1 cellular context compared by ENCODE assay signal in genomic region chr20:17584684-17585083, GRCh38.
TF ChIP-seq lines count a peak whose summit lies in the region.

No MANE protein-coding gene starts in this region.

TF ChIP-seq in GM23338, 12 proteins besides CTCF, POLR2A, EP300 and RAD21 (continued from another document):
- TF ChIP-seq ZNF462 (CRISPR knock-in tag; IDR thresholded peaks at IDR 0.05) = no peak
- TF ChIP-seq, protein P1, sequence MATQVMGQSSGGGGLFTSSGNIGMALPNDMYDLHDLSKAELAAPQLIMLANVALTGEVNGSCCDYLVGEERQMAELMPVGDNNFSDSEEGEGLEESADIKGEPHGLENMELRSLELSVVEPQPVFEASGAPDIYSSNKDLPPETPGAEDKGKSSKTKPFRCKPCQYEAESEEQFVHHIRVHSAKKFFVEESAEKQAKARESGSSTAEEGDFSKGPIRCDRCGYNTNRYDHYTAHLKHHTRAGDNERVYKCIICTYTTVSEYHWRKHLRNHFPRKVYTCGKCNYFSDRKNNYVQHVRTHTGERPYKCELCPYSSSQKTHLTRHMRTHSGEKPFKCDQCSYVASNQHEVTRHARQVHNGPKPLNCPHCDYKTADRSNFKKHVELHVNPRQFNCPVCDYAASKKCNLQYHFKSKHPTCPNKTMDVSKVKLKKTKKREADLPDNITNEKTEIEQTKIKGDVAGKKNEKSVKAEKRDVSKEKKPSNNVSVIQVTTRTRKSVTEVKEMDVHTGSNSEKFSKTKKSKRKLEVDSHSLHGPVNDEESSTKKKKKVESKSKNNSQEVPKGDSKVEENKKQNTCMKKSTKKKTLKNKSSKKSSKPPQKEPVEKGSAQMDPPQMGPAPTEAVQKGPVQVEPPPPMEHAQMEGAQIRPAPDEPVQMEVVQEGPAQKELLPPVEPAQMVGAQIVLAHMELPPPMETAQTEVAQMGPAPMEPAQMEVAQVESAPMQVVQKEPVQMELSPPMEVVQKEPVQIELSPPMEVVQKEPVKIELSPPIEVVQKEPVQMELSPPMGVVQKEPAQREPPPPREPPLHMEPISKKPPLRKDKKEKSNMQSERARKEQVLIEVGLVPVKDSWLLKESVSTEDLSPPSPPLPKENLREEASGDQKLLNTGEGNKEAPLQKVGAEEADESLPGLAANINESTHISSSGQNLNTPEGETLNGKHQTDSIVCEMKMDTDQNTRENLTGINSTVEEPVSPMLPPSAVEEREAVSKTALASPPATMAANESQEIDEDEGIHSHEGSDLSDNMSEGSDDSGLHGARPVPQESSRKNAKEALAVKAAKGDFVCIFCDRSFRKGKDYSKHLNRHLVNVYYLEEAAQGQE (IDR thresholded peaks at IDR 0.05; ENCODE audit: unreplicated experiment) = no peak
- TF ChIP-seq ZNF331 (CRISPR knock-in tag; IDR thresholded peaks at IDR 0.05; ENCODE audit: low read depth) = no peak
